Comparison of ENCODE assay signal across 9 cellular contexts in genomic region chr1:26287033-26287711, GRCh38. TPM values are rescaled to one million over a fixed set of nuclear protein-coding genes. Genes with fewer than 3 reads are reported as not detected.
DNase-seq lines count a peak whose midpoint lies in the region; ATAC-seq and TF ChIP-seq lines count a peak whose summit lies in the region.
"Had no signal": no experiment of that assay in that cellular context is flagged by ENCODE, and none has a peak within 500 bp of the region (broad histone marks: within the 10 kb centered on the region; RNA-seq: fewer than 3 reads in every experiment).

No MANE protein-coding gene starts in this region.

- peak overlapping the region; percentile 96 for H3K27ac Mint-ChIP-seq in memory B cell
- no peak overlapping the region for H3K27ac Mint-ChIP-seq in endothelial cell (ENCODE audit: unreplicated experiment)

- H3K4me3 Mint-ChIP-seq in memory B cell, result peak overlapping the region; percentile 70
- no peak overlapping the region for H3K4me3 Mint-ChIP-seq in endothelial cell (ENCODE audit: unreplicated experiment)

- H3K36me3 Mint-ChIP-seq in memory B cell (peaks cover 1% of the 10 kb centered on the region), endothelial cell (ENCODE audit: low read depth, unreplicated experiment) (peaks cover 10% of the 10 kb centered on the region)

- H3K4me1 Mint-ChIP-seq in memory B cell (peaks cover 87% of the 10 kb centered on the region), endothelial cell (ENCODE audit: unreplicated experiment) (peaks cover 24% of the 10 kb centered on the region)

- peak; percentile 41 for ATAC-seq in memory B cell (ENCODE audit: low read depth)
- no peak for ATAC-seq in GM19035 (IDR thresholded peaks at IDR 0.05; ENCODE audit: unreplicated experiment)

- H3K27me3 Mint-ChIP-seq in memory B cell (no peaks in the 10 kb centered on the region), endothelial cell (ENCODE audit: unreplicated experiment) (peaks cover 4% of the 10 kb centered on the region)

- no peaks in the 10 kb centered on the region for H3K9me3 Mint-ChIP-seq in memory B cell
- no peaks in the 10 kb centered on the region for H3K9me3 Mint-ChIP-seq in endothelial cell (ENCODE audit: unreplicated experiment)

- DNase-seq in NK-92 treated with Interleukin-12 subunit alpha and Interleukin-12 subunit beta, amount 100 ng/mL, for 24 hours (lab: John Stamatoyannopoulos, UW), result peak; percentile 71
- DNase-seq in NK-92 (lab: John Stamatoyannopoulos, UW; ENCODE audit: unreplicated experiment) (no peak), KG1 (lab: John Stamatoyannopoulos, UW) (peak; percentile 84), memory B cell (ENCODE audit: low spot score in 2 of 2) (peak; percentile 48 to 63), NCI-H1048 (lab: John Stamatoyannopoulos, UW) (no peak), endothelial cell (ENCODE audit: low spot score) (no peak)
- DNase-seq in activated CD8-positive, alpha-beta memory T cell treated with anti-CD3 and anti-CD28 coated beads, Interleukin-2, amount 50 U/mL, for 48 hours, result peak; percentile 77

- no peak for TF ChIP-seq CTCF in endothelial cell (IDR thresholded peaks at IDR 0.05; ENCODE audit: unreplicated experiment)

RNA-seq across cellular contexts. Expression of gene SH3BGRL3, which starts 7.3 kb away (rescaled TPM):
- total RNA-seq in endothelial cell (ENCODE audit: unreplicated experiment), result 226 TPM

RNA-seq across cellular contexts. Expression of gene UBXN11, which starts 19.3 kb away (rescaled TPM):
- 16.0 TPM for total RNA-seq in endothelial cell (ENCODE audit: unreplicated experiment)

RNA-seq across cellular contexts. Expression of gene CD52, which starts 30.6 kb away (rescaled TPM):
- total RNA-seq in endothelial cell (ENCODE audit: unreplicated experiment), result 21.8 TPM
- total RNA-seq: kidney epithelial cell had no signal

RNA-seq across cellular contexts. Expression of gene CEP85, which starts 53.2 kb away (rescaled TPM):
- 9.7 TPM for total RNA-seq in endothelial cell (ENCODE audit: unreplicated experiment)

Comparison
In these comparisons a context has a peak if more than half of its experiments do, and no peak if none do; other contexts are left out.
1. DNase-seq: peak in NK-92 treated with Interleukin-12 subunit alpha and Interleukin-12 subunit beta, amount 100 ng/mL, for 24 hours (single experiment), KG1 (single experiment), activated CD8-positive, alpha-beta memory T cell treated with anti-CD3 and anti-CD28 coated beads, Interleukin-2, amount 50 U/mL, for 48 hours (single experiment) and memory B cell (2 of 2); none in NK-92 (single experiment), NCI-H1048 (single experiment) and endothelial cell (single experiment).